In genomic region chr7:121049028-121049791, GRCh38 we compare ENCODE assay signal across 2 cellular contexts.
TF ChIP-seq lines count a peak whose summit lies in the region.

No MANE protein-coding gene starts in this region.

TF ChIP-seq in IMR-90, 13 proteins besides CTCF, POLR2A, EP300 and RAD21:
- TF ChIP-seq MAFK (IDR thresholded peaks at IDR 0.05; ENCODE audit: low read depth, low read length) (no peak), SMC3 (IDR thresholded peaks at IDR 0.05; ENCODE audit: low read depth, low read length) (no peak), CEBPB (IDR thresholded peaks at IDR 0.05; ENCODE audit: low read depth, low read length) (no peak)

TF ChIP-seq in GM12878, 131 proteins besides CTCF, POLR2A, EP300 and RAD21:
- TF ChIP-seq YY1 (IDR thresholded peaks at IDR 0.05; ENCODE audit: low read depth, low read length) (no peak), RELA (IDR thresholded peaks at IDR 0.05; ENCODE audit: borderline replicate concordance, partially characterized antibody) (no peak), ZNF592 (IDR thresholded peaks at IDR 0.05) (no peak), TCF3 (IDR thresholded peaks at IDR 0.05; ENCODE audit: borderline replicate concordance, insufficient read depth, low read depth, low read length) (no peak), FOS (IDR thresholded peaks at IDR 0.05; ENCODE audit: borderline replicate concordance, extremely low read depth, insufficient read length) (no peak), STAT1 (conservative IDR thresholded peaks at IDR 0.05) (no peak)
